In the genomic region with DNA sequence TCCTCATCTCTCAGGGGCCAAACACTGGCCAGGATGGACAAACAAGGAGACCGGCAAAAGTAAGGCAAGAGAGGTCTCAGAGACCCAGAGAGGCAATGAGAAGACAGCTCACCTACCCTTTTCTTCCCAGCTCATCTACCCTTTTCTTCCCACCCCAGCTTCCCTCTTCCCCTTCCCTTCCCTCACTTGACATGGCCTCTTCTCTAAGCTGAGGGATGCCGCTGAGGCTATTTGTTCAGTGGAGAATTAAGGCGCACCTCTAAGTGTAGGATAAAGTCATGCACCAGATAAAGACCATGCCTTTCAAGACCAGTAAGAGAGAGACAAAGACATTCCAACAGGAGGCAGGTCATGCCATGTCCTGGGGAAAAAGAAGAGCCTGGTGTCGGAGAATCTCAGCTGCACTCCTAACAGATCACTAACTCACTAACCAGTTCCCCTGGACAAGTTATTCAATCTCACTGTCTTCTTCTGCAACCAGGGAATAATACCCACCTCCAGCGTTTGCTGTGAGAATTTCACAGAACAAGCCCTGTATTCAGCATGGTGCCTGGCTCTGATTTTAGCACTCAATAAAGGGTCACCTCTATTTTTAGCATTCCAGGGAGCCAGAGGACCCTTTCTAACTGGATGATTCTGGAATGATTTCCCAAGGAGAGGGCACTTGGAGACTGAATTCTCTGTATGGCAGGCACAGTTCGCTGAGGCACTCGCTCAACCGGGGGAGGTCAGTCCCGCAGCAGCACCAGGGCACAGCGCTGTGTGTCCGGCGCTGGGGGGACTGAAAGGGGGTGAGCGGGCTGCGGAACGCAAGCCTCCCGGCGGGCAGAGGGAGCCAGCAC, we compare ENCODE assay signal across 8 cellular contexts. TPM values are rescaled to one million over a fixed set of nuclear protein-coding genes. Genes with fewer than 3 reads are reported as not detected.
DNase-seq lines count a peak whose midpoint lies in the region; ATAC-seq, FAIRE-seq and TF ChIP-seq lines count a peak whose summit lies in the region.

No MANE protein-coding gene starts in this region.

- no peaks in the 10 kb centered on the region for H3K9me3 ChIP-seq in kidney (ENCODE audit: control insufficient read depth in 1 of 2, low read length in 2 of 2)

- intact Hi-C loops in kidney (cut with DNase I), result no loop called here

- no peak for ATAC-seq in activated naive CD8-positive, alpha-beta T cell treated with anti-CD3 and anti-CD28 coated beads, Interleukin-2, amount 10 ng/mL, durations not matched to agents 7 days and 5 days (ENCODE audit: low read depth)
- ATAC-seq in GM21423 (IDR thresholded peaks at IDR 0.05; ENCODE audit: unreplicated experiment), result no peak

- POLR2A ChIA-PET in activated naive CD8-positive, alpha-beta T cell treated with anti-CD3 and anti-CD28 coated beads, Interleukin-2, amount 10 ng/mL, durations not matched to agents 7 days and 5 days (lab: Charles Lee), result interaction anchor here (0.7 to 4.7 kb wide), 12 partner anchors 7 to 676 kb away, joined by 3 to 38 read pairs (median 7); no protein-coding TSS in a partner anchor

- H3K4me1 Mint-ChIP-seq in T-helper 1 cell treated with Interleukin-12 subunit alpha and Interleukin-12 subunit beta and Interleukin-4 antibody, amounts not matched to agents 30 μg/mL and 1 μg/mL, for 36 hours (ENCODE audit: low read depth), result peaks cover 31% of the 10 kb centered on the region
- H3K4me1 Mint-ChIP-seq in activated naive CD8-positive, alpha-beta T cell treated with anti-CD3 and anti-CD28 coated beads, Interleukin-2, amount 10 ng/mL, durations not matched to agents 7 days and 5 days, result peaks cover 21% of the 10 kb centered on the region

- no peak for FAIRE-seq in kidney (lab: Jason Lieb, UNC)

- peaks cover 3 to 5% of the 10 kb centered on the region in 2 donors for H3K4me1 ChIP-seq in kidney (ENCODE audit: control insufficient read depth in 1 of 2, insufficient read depth in 1 of 2, low read depth in 1 of 2, low read length in 2 of 2)

- H3K9ac ChIP-seq in kidney (ENCODE audit: low read length in 2 of 2), result peak overlapping the region; percentile 74 to 76

- peaks cover 1% of the 10 kb centered on the region for H3K36me3 Mint-ChIP-seq in T-helper 1 cell treated with Interleukin-12 subunit alpha and Interleukin-12 subunit beta and Interleukin-4 antibody, amounts not matched to agents 30 μg/mL and 1 μg/mL, for 36 hours (ENCODE audit: low read depth)
- H3K36me3 Mint-ChIP-seq in activated naive CD8-positive, alpha-beta T cell treated with anti-CD3 and anti-CD28 coated beads, Interleukin-2, amount 10 ng/mL, durations not matched to agents 7 days and 5 days, result peaks cover 1% of the 10 kb centered on the region

- H3K27ac Mint-ChIP-seq in T-helper 1 cell treated with Interleukin-12 subunit alpha and Interleukin-12 subunit beta and Interleukin-4 antibody, amounts not matched to agents 30 μg/mL and 1 μg/mL, for 36 hours, result peak overlapping the region; percentile 84
- H3K27ac Mint-ChIP-seq in activated naive CD8-positive, alpha-beta T cell treated with anti-CD3 and anti-CD28 coated beads, Interleukin-2, amount 10 ng/mL, durations not matched to agents 7 days and 5 days, result peak overlapping the region; percentile 88

- H3K27ac ChIP-seq in kidney (ENCODE audit: low read depth in 2 of 2, low read length in 2 of 2) (peak overlapping the region; percentile 98 to 99), substantia nigra (ENCODE audit: low read depth, low read length, poor library complexity, severe bottlenecking) (peak overlapping the region; percentile 64)

- DNase-seq in T-helper 1 cell (no peak), kidney (no peak), substantia nigra (lab: John Stamatoyannopoulos, UW) (peak in 6 of 49 donors; percentile 33 to 77 (median 61)), NCI-H446 treated with DMSO at 0.1 percent for 48 hours (lab: John Stamatoyannopoulos, UW) (no peak), COLO668 (lab: John Stamatoyannopoulos, UW; ENCODE audit: unreplicated experiment) (no peak)
- no peak for DNase-seq in activated naive CD8-positive, alpha-beta T cell treated with anti-CD3 and anti-CD28 coated beads, Interleukin-2, amount 10 ng/mL, durations not matched to agents 7 days and 5 days

- no peaks in the 10 kb centered on the region for H3K9me3 Mint-ChIP-seq in T-helper 1 cell treated with Interleukin-12 subunit alpha and Interleukin-12 subunit beta and Interleukin-4 antibody, amounts not matched to agents 30 μg/mL and 1 μg/mL, for 36 hours
- H3K9me3 Mint-ChIP-seq in activated naive CD8-positive, alpha-beta T cell treated with anti-CD3 and anti-CD28 coated beads, Interleukin-2, amount 10 ng/mL, durations not matched to agents 7 days and 5 days, result no peaks in the 10 kb centered on the region

- peak overlapping the region; percentile 78 for H3K4me3 Mint-ChIP-seq in T-helper 1 cell treated with Interleukin-12 subunit alpha and Interleukin-12 subunit beta and Interleukin-4 antibody, amounts not matched to agents 30 μg/mL and 1 μg/mL, for 36 hours
- peak overlapping the region; percentile 89 for H3K4me3 Mint-ChIP-seq in activated naive CD8-positive, alpha-beta T cell treated with anti-CD3 and anti-CD28 coated beads, Interleukin-2, amount 10 ng/mL, durations not matched to agents 7 days and 5 days

- TF ChIP-seq CTCF in kidney (IDR thresholded peaks at IDR 0.05; ENCODE audit: borderline replicate concordance, extremely low read depth, insufficient read depth), result no peak

- H3K27me3 Mint-ChIP-seq in T-helper 1 cell treated with Interleukin-12 subunit alpha and Interleukin-12 subunit beta and Interleukin-4 antibody, amounts not matched to agents 30 μg/mL and 1 μg/mL, for 36 hours (ENCODE audit: low read depth), result peaks cover 4% of the 10 kb centered on the region
- no peaks in the 10 kb centered on the region for H3K27me3 Mint-ChIP-seq in activated naive CD8-positive, alpha-beta T cell treated with anti-CD3 and anti-CD28 coated beads, Interleukin-2, amount 10 ng/mL, durations not matched to agents 7 days and 5 days

- H3K36me3 ChIP-seq in kidney (ENCODE audit: control insufficient read depth in 1 of 2, insufficient read depth in 2 of 2, low read length in 2 of 2), result no peaks in the 10 kb centered on the region

- peak overlapping the region; percentile 50 to 80 for H3K4me3 ChIP-seq in kidney (ENCODE audit: low read length in 2 of 2)

RNA-seq across cellular contexts. Expression of gene FOSL2, which starts 3.0 kb away (rescaled TPM):
- 10 to 100 TPM; 24.9 to 30.1 TPM for total RNA-seq in activated naive CD8-positive, alpha-beta T cell treated with anti-CD3 and anti-CD28 coated beads, Interleukin-2, amount 10 ng/mL, durations not matched to agents 7 days and 5 days
- 149 TPM for total RNA-seq in kidney
- 20.6 TPM for polyA plus RNA-seq in kidney (ENCODE audit: insufficient read depth, low read depth, low replicate concordance)
